Comparison of ENCODE assay signal across 8 cellular contexts in genomic region chr6:117483645-117484016, GRCh38. TPM values are rescaled to one million over a fixed set of nuclear protein-coding genes. Genes with fewer than 3 reads are reported as not detected.
DNase-seq lines count a peak whose midpoint lies in the region; FAIRE-seq and TF ChIP-seq lines count a peak whose summit lies in the region.

No MANE protein-coding gene starts in this region.

- no peaks in the 10 kb centered on the region for H3K9me2 ChIP-seq in SU-DHL-6 (replicated peaks; ENCODE audit: insufficient read depth, low read length)

- no peak for TF ChIP-seq CTCF in SU-DHL-6 (IDR thresholded peaks at IDR 0.05; ENCODE audit: insufficient read depth, low read length, poor library complexity, severe bottlenecking)
- TF ChIP-seq CTCF in esophagus muscularis mucosa (IDR thresholded peaks at IDR 0.05), result no peak

- H3K4me1 ChIP-seq in esophagus muscularis mucosa (peaks cover 15 to 28% (median 21%) of the 10 kb centered on the region in 4 donors), neuronal stem cell (ENCODE audit: control insufficient read depth in 2 of 2, insufficient read depth in 1 of 2, low read depth in 1 of 2, low read length in 2 of 2) (peaks cover 0 to 3% of the 10 kb centered on the region in 2 donors)

- no peak overlapping the region for H4K8ac ChIP-seq in neuronal stem cell (ENCODE audit: low read depth, low read length)

- peak overlapping the region; percentile 86 for H3K27ac Mint-ChIP-seq in activated T-cell treated with anti-CD3 and anti-CD28 coated beads, Interleukin-2, amount 50 U/mL, for 24 hours

- no peaks in the 10 kb centered on the region for H3K79me2 ChIP-seq in SU-DHL-6 (ENCODE audit: insufficient read depth, low read length)

- no peak overlapping the region for H3K23ac ChIP-seq in neuronal stem cell (ENCODE audit: low read depth, low read length, poor library complexity)

- peaks cover 20% of the 10 kb centered on the region for H3K4me1 Mint-ChIP-seq in activated T-cell treated with anti-CD3 and anti-CD28 coated beads, Interleukin-2, amount 50 U/mL, for 24 hours (ENCODE audit: low read depth)

- H2AK5ac ChIP-seq in neuronal stem cell (ENCODE audit: low read depth, low read length), result no peak overlapping the region

- H2BK15ac ChIP-seq in neuronal stem cell (ENCODE audit: low read length), result no peak overlapping the region

- no peaks in the 10 kb centered on the region for H4K20me1 ChIP-seq in SU-DHL-6 (ENCODE audit: low read depth, low read length)

- TF ChIP-seq EP300 in esophagus muscularis mucosa (IDR thresholded peaks at IDR 0.05), result no peak

- H3K9ac ChIP-seq in SU-DHL-6 (ENCODE audit: low read length), result peak overlapping the region; percentile 59; the same call in 1 of the 2 replicates
- no peak overlapping the region for H3K9ac ChIP-seq in neuronal stem cell (ENCODE audit: low read depth, low read length, poor library complexity)

- no peak overlapping the region for H2BK12ac ChIP-seq in neuronal stem cell (ENCODE audit: low read length)

- H2BK120ac ChIP-seq in neuronal stem cell (ENCODE audit: low read depth, low read length), result no peak overlapping the region

- peak overlapping the region; percentile 83 for H3K4me3 Mint-ChIP-seq in activated T-cell treated with anti-CD3 and anti-CD28 coated beads, Interleukin-2, amount 50 U/mL, for 24 hours

- WGBS in esophagus muscularis mucosa, result 3% methylated on average over 7 of the region's 7 CpGs
- WGBS in neuronal stem cell (ENCODE audit: extremely low coverage in 2 of 2, insufficient read length in 2 of 2, insufficient replicate concordance in 1 of 2), 2 donors, result no CpG with 5 or more reads among the region's 7 CpGs

- H3F3A ChIP-seq in SU-DHL-6 (ENCODE audit: insufficient read depth), result no peaks in the 10 kb centered on the region; the same call in 1 of the 2 replicates

- no peak for DNase-seq in activated T-cell treated with anti-CD3 and anti-CD28 coated beads, Interleukin-2, amount 50 U/mL, for 24 hours
- no peak for DNase-seq in activated T-cell treated with anti-CD3 and anti-CD28 coated beads, Interleukin-2, amount 50 U/mL, for 1 hour
- DNase-seq in HTR-8/SVneo (ENCODE audit: insufficient read length, low spot score), result peak; percentile 45
- DNase-seq in esophagus muscularis mucosa (ENCODE audit: extremely low spot score), result no peak
- no peak for DNase-seq in neuronal stem cell (ENCODE audit: low spot score)
- DNase-seq in superior temporal gyrus (ENCODE audit: extremely low spot score), result no peak
- DNase-seq in epidermal melanocyte (ENCODE audit: insufficient read length, low spot score), result no peak

- H2BK5ac ChIP-seq in neuronal stem cell (ENCODE audit: low read length), result no peak overlapping the region

- intact Hi-C loops in esophagus muscularis mucosa (cut with DNase I), result no loop called here

- FAIRE-seq in HTR-8/SVneo (lab: Jason Lieb, UNC), result no peak

- H3K4me2 ChIP-seq in SU-DHL-6 (ENCODE audit: low read depth, low read length, poor library complexity, severe bottlenecking) (peak overlapping the region; percentile 72), neuronal stem cell (ENCODE audit: insufficient read depth, low read length, poor library complexity, severe bottlenecking) (peak overlapping the region; percentile 90)

- H3K79me1 ChIP-seq in neuronal stem cell (ENCODE audit: low read depth, low read length), result no peaks in the 10 kb centered on the region

- no peaks in the 10 kb centered on the region for H3K36me3 ChIP-seq in SU-DHL-6 (ENCODE audit: low read length)
- no peaks in the 10 kb centered on the region for H3K36me3 ChIP-seq in esophagus muscularis mucosa
- no peaks in the 10 kb centered on the region for H3K36me3 ChIP-seq in neuronal stem cell (replicated peaks in 1 of 2; ENCODE audit: control insufficient read depth in 2 of 2, insufficient read depth in 2 of 2, low read length in 2 of 2)

- no peak overlapping the region for H3K4ac ChIP-seq in neuronal stem cell (ENCODE audit: low read length)

- no peak overlapping the region for H3K27ac ChIP-seq in SU-DHL-6 (ENCODE audit: low read depth, low read length)
- peak overlapping the region; percentile 82 to 88 (median 86) for H3K27ac ChIP-seq in esophagus muscularis mucosa (replicated peaks in 1 of 4)
- H3K27ac ChIP-seq in neuronal stem cell (replicated peaks; ENCODE audit: low read length), result no peak overlapping the region

- no peak for TF ChIP-seq POLR2A in esophagus muscularis mucosa (IDR thresholded peaks at IDR 0.05; ENCODE audit: low read depth)

- H3K14ac ChIP-seq in neuronal stem cell (ENCODE audit: low read length), result no peak overlapping the region

- H3K27me3 ChIP-seq in SU-DHL-6 (ENCODE audit: low read length) (no peaks in the 10 kb centered on the region), esophagus muscularis mucosa (no peaks in the 10 kb centered on the region), neuronal stem cell (ENCODE audit: control insufficient read depth in 3 of 3, insufficient read depth in 3 of 3, low read depth in 1 of 3, low read length in 3 of 3) (peaks cover 4 to 28% (median 21%) of the 10 kb centered on the region in 3 experiments)

- H3K36me3 Mint-ChIP-seq in activated T-cell treated with anti-CD3 and anti-CD28 coated beads, Interleukin-2, amount 50 U/mL, for 24 hours (ENCODE audit: low read depth), result no peaks in the 10 kb centered on the region

- peaks cover 61% of the 10 kb centered on the region for H3K27me3 Mint-ChIP-seq in activated T-cell treated with anti-CD3 and anti-CD28 coated beads, Interleukin-2, amount 50 U/mL, for 24 hours

- H3K18ac ChIP-seq in neuronal stem cell (ENCODE audit: low read length), result no peak overlapping the region

- H3K4me3 ChIP-seq in SU-DHL-6 (ENCODE audit: insufficient read depth, low read length, poor library complexity, severe bottlenecking), result peak overlapping the region; percentile 68
- H3K4me3 ChIP-seq in esophagus muscularis mucosa, result peak overlapping the region; percentile 70 to 84 (median 82)
- H3K4me3 ChIP-seq in neuronal stem cell (ENCODE audit: low read length in 2 of 2), result peak overlapping the region; percentile 67 to 86

- no peaks in the 10 kb centered on the region for H3K9me3 Mint-ChIP-seq in activated T-cell treated with anti-CD3 and anti-CD28 coated beads, Interleukin-2, amount 50 U/mL, for 24 hours

- H3K9me3 ChIP-seq in SU-DHL-6 (ENCODE audit: insufficient read depth, low read length) (no peaks in the 10 kb centered on the region), esophagus muscularis mucosa (no peaks in the 10 kb centered on the region), neuronal stem cell (replicated peaks in 1 of 2; ENCODE audit: control insufficient read depth in 2 of 2, insufficient read depth in 1 of 2, low read depth in 1 of 2, low read length in 2 of 2) (peaks cover 2 to 11% of the 10 kb centered on the region in 2 donors)

- H4K91ac ChIP-seq in neuronal stem cell (ENCODE audit: low read depth, low read length, poor library complexity), result no peak overlapping the region

- peak overlapping the region; percentile 85 for H2AFZ ChIP-seq in SU-DHL-6 (ENCODE audit: low read depth, low read length, severe bottlenecking)
- H2AFZ ChIP-seq in neuronal stem cell (ENCODE audit: low read length), result peak overlapping the region; percentile 95

RNA-seq across cellular contexts. Expression of gene DCBLD1, which starts 1.2 kb away (rescaled TPM):
- 10 to 100 TPM in 2 of 4 donors, 1 to 10 TPM in 2; 3.8 to 11.6 (median 7.9) TPM for total RNA-seq in esophagus muscularis mucosa
- polyA plus RNA-seq in neuronal stem cell (2013, experiment 1 of 2), result 2.3 TPM
- polyA plus RNA-seq in neuronal stem cell (2013, experiment 2 of 2), result 2.3 TPM

RNA-seq across cellular contexts. Expression of gene ROS1, which starts 57.9 kb away (rescaled TPM):
- under 1 TPM in 2 of 4 donors, not detected in 2; under 0.01 to 0.06 TPM for total RNA-seq in esophagus muscularis mucosa
- not detected for polyA plus RNA-seq in neuronal stem cell (2013, experiment 1 of 2)
- not detected for polyA plus RNA-seq in neuronal stem cell (2013, experiment 2 of 2)

Comparison
In these comparisons a context has a peak if more than half of its experiments do, and no peak if none do; other contexts are left out.
1. H3K27ac ChIP-seq: peak in esophagus muscularis mucosa (4 of 4); none in SU-DHL-6 (single experiment) and neuronal stem cell (single experiment).
2. Peak in every context shown above with its lines, with median percentiles within 50 percentile points of each other: H3K4me3 ChIP-seq.